ENCODE assay signal across 9 cellular contexts in the genomic region with DNA sequence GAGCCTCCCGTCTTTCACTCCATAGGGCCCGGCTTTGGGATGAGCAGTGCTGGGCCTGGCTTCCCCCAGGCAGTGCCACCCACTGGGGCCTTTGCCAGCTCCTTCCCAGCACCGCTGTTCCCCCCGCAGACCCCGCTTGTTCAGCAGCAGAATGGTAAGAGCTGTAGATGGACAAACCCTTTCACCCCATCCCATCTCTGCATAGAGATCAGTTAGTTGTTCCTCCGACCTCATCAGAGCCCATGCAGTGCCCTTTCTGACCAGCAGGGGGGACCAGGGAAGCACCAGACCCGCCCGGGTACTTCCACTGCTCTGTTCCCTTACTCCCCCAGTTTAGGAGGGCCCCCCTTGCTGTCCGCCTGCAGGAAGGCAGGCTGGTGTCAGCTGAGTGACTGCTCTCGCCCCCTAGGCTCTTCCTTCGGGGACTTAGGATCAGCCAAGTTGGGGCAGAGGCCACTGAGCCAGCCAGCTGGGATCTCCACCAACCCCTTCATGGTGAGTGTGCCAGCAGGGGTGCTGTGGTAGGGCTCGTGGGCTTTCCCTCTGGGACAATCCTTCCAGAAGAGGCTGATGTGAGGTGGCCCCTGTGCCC. TPM values are rescaled to one million over a fixed set of nuclear protein-coding genes. Genes with fewer than 3 reads are reported as not detected.
DNase-seq lines count a peak whose midpoint lies in the region; ATAC-seq and TF ChIP-seq lines count a peak whose summit lies in the region.
"Had no signal": no experiment of that assay in that cellular context is flagged by ENCODE, and none has a peak within 500 bp of the region (broad histone marks: within the 10 kb centered on the region; RNA-seq: fewer than 3 reads in every experiment).

No MANE protein-coding gene starts in this region.

- H3K4me1 Mint-ChIP-seq in T-helper 2 cell treated with Interferon-gamma antibody and Interleukin-4, amounts not matched to agents 5 μg/mL and 100 μg/mL, for 36 hours (ENCODE audit: low read depth), result peaks cover 12% of the 10 kb centered on the region

- DNase-seq in LHCN-M2 (ENCODE audit: low read depth) (peak; percentile 71), ascending aorta (ENCODE audit: low spot score in 2 of 2) (peak in 1 of 2 donors; percentile 89), hepatic stellate cell (ENCODE audit: low spot score) (peak; percentile 89), GOT3 (lab: John Stamatoyannopoulos, UW) (no peak)
- DNase-seq in T-helper 2 cell treated with Interferon-gamma antibody and Interleukin-4, amounts not matched to agents 5 μg/mL and 100 μg/mL, for 36 hours (ENCODE audit: low spot score), result peak; percentile 62
- DNase-seq in stimulated activated CD4-positive, alpha-beta T cell treated with anti-CD3 and anti-CD28 coated beads, Interleukin-12 subunit alpha, Interleukin-12 subunit beta, amount 100 ng/mL, for 4 hours, result peak; percentile 88

- no peaks in the 10 kb centered on the region for H3K27me3 Mint-ChIP-seq in T-helper 2 cell treated with Interferon-gamma antibody and Interleukin-4, amounts not matched to agents 5 μg/mL and 100 μg/mL, for 36 hours (ENCODE audit: low read depth)

- no peaks in the 10 kb centered on the region for H3K27me3 ChIP-seq in ascending aorta

- H3K4me3 ChIP-seq in ascending aorta, result no peak overlapping the region

- no peak for ATAC-seq in HG03097 (IDR thresholded peaks at IDR 0.05; ENCODE audit: low FRiP score, unreplicated experiment)

- H3K9me3 ChIP-seq in ascending aorta, result no peaks in the 10 kb centered on the region

- intact Hi-C loops in ascending aorta (cut with DNase I), result loop anchor here (1.0 kb wide), 1 partner anchor 127 kb away; no protein-coding TSS in a partner anchor

- no peaks in the 10 kb centered on the region for H3K4me1 ChIP-seq in ascending aorta

- peaks cover 16% of the 10 kb centered on the region for H3K36me3 Mint-ChIP-seq in T-helper 2 cell treated with Interferon-gamma antibody and Interleukin-4, amounts not matched to agents 5 μg/mL and 100 μg/mL, for 36 hours (ENCODE audit: low read depth)

- TF ChIP-seq CTCF in GM12801 (IDR thresholded peaks at IDR 0.05; ENCODE audit: extremely low read depth, insufficient read length) (peak; percentile 92), ascending aorta (IDR thresholded peaks at IDR 0.05) (peak; percentile 90 to 97 (median 95))

- peaks cover 12 to 22% of the 10 kb centered on the region in 2 donors for H3K36me3 ChIP-seq in ascending aorta

- H3K27ac ChIP-seq in ascending aorta, result no peak overlapping the region
- H3K27ac ChIP-seq: epithelial cell of prostate had no signal

- H3K4me3 Mint-ChIP-seq in T-helper 2 cell treated with Interferon-gamma antibody and Interleukin-4, amounts not matched to agents 5 μg/mL and 100 μg/mL, for 36 hours, result no peak overlapping the region

- H3K27ac Mint-ChIP-seq in T-helper 2 cell treated with Interferon-gamma antibody and Interleukin-4, amounts not matched to agents 5 μg/mL and 100 μg/mL, for 36 hours, result peak overlapping the region; percentile 57

- no peaks in the 10 kb centered on the region for H3K9me3 Mint-ChIP-seq in T-helper 2 cell treated with Interferon-gamma antibody and Interleukin-4, amounts not matched to agents 5 μg/mL and 100 μg/mL, for 36 hours

RNA-seq across cellular contexts. Expression of a gene that starts 9.8 kb away (rescaled TPM):
- total RNA-seq in LHCN-M2 (2014; rRNA removed) (2.4 TPM in 1 of 2 replicates, not detected in the other), ascending aorta (11.8 TPM)
- polyA plus RNA-seq in LHCN-M2 (2012), result not detected

RNA-seq across cellular contexts. Expression of a gene that starts 22.0 kb away (rescaled TPM):
- total RNA-seq in LHCN-M2 (2014; rRNA removed) (81.4 and 92.0 TPM in 2 replicates), ascending aorta (113 TPM)
- polyA plus RNA-seq in LHCN-M2 (2012), result 23.2 TPM

RNA-seq across cellular contexts. Expression of a gene that starts 22.2 kb away (rescaled TPM):
- total RNA-seq in LHCN-M2 (2014; rRNA removed) (0.38 and 0.92 TPM in 2 replicates), ascending aorta (not detected)
- polyA plus RNA-seq in LHCN-M2 (2012), result 0.22 TPM

RNA-seq across cellular contexts. Expression of a gene that starts 24.9 kb away (rescaled TPM):
- total RNA-seq in LHCN-M2 (2014; rRNA removed) (23.0 and 28.0 TPM in 2 replicates), ascending aorta (30.0 TPM)
- 16.1 TPM for polyA plus RNA-seq in LHCN-M2 (2012)

RNA-seq across cellular contexts. Expression of a gene that starts 38.3 kb away (rescaled TPM):
- total RNA-seq in LHCN-M2 (2014; rRNA removed), result 4.7 and 5.2 TPM in 2 replicates
- 5.1 TPM for polyA plus RNA-seq in LHCN-M2 (2012)
- 124 TPM for total RNA-seq in ascending aorta
